Comparison of ENCODE assay signal across 8 cellular contexts in the genomic region with DNA sequence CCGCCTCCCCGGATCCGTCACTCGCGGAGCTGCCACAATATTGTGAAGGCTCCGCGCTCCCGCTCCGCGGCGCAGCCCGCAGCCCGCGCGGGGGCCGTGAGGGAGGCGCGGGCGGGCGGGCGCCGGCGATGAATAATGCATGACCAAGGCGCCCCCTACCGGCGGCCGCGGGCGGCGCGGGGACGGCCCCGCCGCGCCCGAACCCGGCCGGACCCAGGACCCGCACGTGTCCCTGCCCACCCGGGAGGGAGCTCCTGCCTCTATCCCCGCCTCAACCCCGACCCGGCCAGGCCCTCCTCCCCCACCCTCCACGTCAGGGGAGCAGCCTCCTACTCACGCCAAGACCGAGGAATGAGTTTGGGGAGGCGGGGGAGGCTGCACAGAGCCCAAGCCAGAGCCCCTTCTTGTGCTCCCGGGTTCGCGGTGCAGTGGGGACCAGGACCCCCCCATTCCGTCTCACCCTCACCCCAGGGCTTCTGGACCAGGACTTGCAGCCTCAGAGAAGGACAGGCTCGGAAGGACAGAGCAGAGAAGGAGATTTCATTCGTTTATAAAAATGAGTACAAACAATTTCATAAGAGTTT.
DNase-seq lines count a peak whose midpoint lies in the region; ATAC-seq and TF ChIP-seq lines count a peak whose summit lies in the region.

No MANE protein-coding gene starts in this region.

- CTCF ChIA-PET in activated naive CD4-positive, alpha-beta T cell treated with anti-CD3 and anti-CD28 coated beads for 36 hours (lab: Charles Lee): interaction anchor here (1.2 to 1.3 kb wide), 2 partner anchors 89 to 351 kb away, joined by 3 read pairs; no protein-coding TSS in a partner anchor

- DNase-seq in COR-L47 (lab: John Stamatoyannopoulos, UW): peak; percentile 71
- peak; percentile 56 to 73 for DNase-seq in SJCRH30
- DNase-seq in activated naive CD4-positive, alpha-beta T cell treated with anti-CD3 and anti-CD28 coated beads for 36 hours: peak; percentile 52
- peak; percentile 37 to 66 for DNase-seq in heart right ventricle
- no peak for DNase-seq in retinal pigment epithelial cell (ENCODE audit: low read depth)
- peak; percentile 60 to 91 for DNase-seq in aorta

- H3K4me3 ChIP-seq in SJCRH30 (peak overlapping the region; percentile 32), heart right ventricle (peak overlapping the region; percentile 6 to 52 (median 44)), retinal pigment epithelial cell (ENCODE audit: low read length) (peak overlapping the region; percentile 15), aorta (ENCODE audit: low read length in 2 of 2) (peak overlapping the region; percentile 15 to 31)

- H3K27me3 ChIP-seq in SJCRH30: peaks cover 37% of the 10 kb centered on the region
- peaks cover 0 to 81% (median 38%) of the 10 kb centered on the region in 7 donors for H3K27me3 ChIP-seq in heart right ventricle
- no peaks in the 10 kb centered on the region for H3K27me3 ChIP-seq in aorta (ENCODE audit: control insufficient read depth in 1 of 2, insufficient read depth in 2 of 2, low read length in 1 of 2)

- H3K4me1 ChIP-seq in SJCRH30 (peaks cover 3% of the 10 kb centered on the region; the same call in 1 of the 2 replicates), heart right ventricle (peaks cover 6 to 35% (median 17%) of the 10 kb centered on the region in 9 donors), aorta (ENCODE audit: control insufficient read depth in 1 of 2, insufficient read depth in 2 of 2, low read length in 2 of 2) (no peaks in the 10 kb centered on the region)

- no peaks in the 10 kb centered on the region for H3K36me3 Mint-ChIP-seq in activated naive CD4-positive, alpha-beta T cell treated with anti-CD3 and anti-CD28 coated beads for 36 hours (ENCODE audit: low read depth)

- H3K4me3 Mint-ChIP-seq in activated naive CD4-positive, alpha-beta T cell treated with anti-CD3 and anti-CD28 coated beads for 36 hours: no peak overlapping the region

- H3K9me3 ChIP-seq in SJCRH30 (replicated peaks) (no peaks in the 10 kb centered on the region), heart right ventricle (no peaks in the 10 kb centered on the region), aorta (ENCODE audit: control insufficient read depth, low read length) (no peaks in the 10 kb centered on the region)

- H3K27ac Mint-ChIP-seq in activated naive CD4-positive, alpha-beta T cell treated with anti-CD3 and anti-CD28 coated beads for 36 hours: no peak overlapping the region

- H3K4me1 Mint-ChIP-seq in activated naive CD4-positive, alpha-beta T cell treated with anti-CD3 and anti-CD28 coated beads for 36 hours (ENCODE audit: low read depth): peaks cover 12% of the 10 kb centered on the region

- 2 to 3% methylated on average over 52 to 54 of the region's 54 CpGs for WGBS in heart right ventricle, 2 donors
- WGBS in aorta, 2 donors: 1 to 2% methylated on average over 37 to 54 of the region's 54 CpGs

- H3K9me3 Mint-ChIP-seq in activated naive CD4-positive, alpha-beta T cell treated with anti-CD3 and anti-CD28 coated beads for 36 hours: no peaks in the 10 kb centered on the region

- peak; percentile 55 to 93 (median 80) for TF ChIP-seq CTCF in heart right ventricle (IDR thresholded peaks at IDR 0.05)
- TF ChIP-seq CTCF in retinal pigment epithelial cell (conservative IDR thresholded peaks at IDR 0.05; ENCODE audit: low read depth, low read length): no peak

- no peak overlapping the region for H3K27ac ChIP-seq in SJCRH30
- H3K27ac ChIP-seq in heart right ventricle: no peak overlapping the region
- H3K27ac ChIP-seq in aorta (ENCODE audit: low read depth in 1 of 2, low read length in 2 of 2): no peak overlapping the region

- ATAC-seq in HG02885 (IDR thresholded peaks at IDR 0.05; ENCODE audit: poor library complexity, unreplicated experiment) (peak; percentile 43), heart right ventricle (peak; percentile 56 to 84 (median 71)), aorta (ENCODE audit: low FRiP score) (peak; percentile 76), GM21825 (IDR thresholded peaks at IDR 0.05; ENCODE audit: unreplicated experiment) (no peak)

- no peaks in the 10 kb centered on the region for H3K36me3 ChIP-seq in SJCRH30
- H3K36me3 ChIP-seq in heart right ventricle: no peaks in the 10 kb centered on the region
- no peaks in the 10 kb centered on the region for H3K36me3 ChIP-seq in aorta (ENCODE audit: control insufficient read depth in 1 of 2, insufficient read depth in 2 of 2, low read length in 1 of 2)

- intact Hi-C loops in activated naive CD4-positive, alpha-beta T cell treated with anti-CD3 and anti-CD28 coated beads for 36 hours (cut with micrococcal nuclease): loop anchor here (1.0 to 2.0 kb wide), 6 partner anchors 74 to 436 kb away; a partner anchor contains a TSS
- intact Hi-C loops in heart right ventricle (cut with DNase I): loop anchor here (1.0 to 10.0 kb wide), 15 partner anchors 72 to 370 kb away; a partner anchor contains a TSS
- intact Hi-C loops in aorta (cut with DNase I): loop anchor here (2.0 to 5.0 kb wide), 3 partner anchors 360 to 436 kb away; a partner anchor contains a TSS

- peaks cover 64% of the 10 kb centered on the region for H3K27me3 Mint-ChIP-seq in activated naive CD4-positive, alpha-beta T cell treated with anti-CD3 and anti-CD28 coated beads for 36 hours (ENCODE audit: low read depth)
